Comparison of ENCODE assay signal across 1 cellular context in the genomic region with DNA sequence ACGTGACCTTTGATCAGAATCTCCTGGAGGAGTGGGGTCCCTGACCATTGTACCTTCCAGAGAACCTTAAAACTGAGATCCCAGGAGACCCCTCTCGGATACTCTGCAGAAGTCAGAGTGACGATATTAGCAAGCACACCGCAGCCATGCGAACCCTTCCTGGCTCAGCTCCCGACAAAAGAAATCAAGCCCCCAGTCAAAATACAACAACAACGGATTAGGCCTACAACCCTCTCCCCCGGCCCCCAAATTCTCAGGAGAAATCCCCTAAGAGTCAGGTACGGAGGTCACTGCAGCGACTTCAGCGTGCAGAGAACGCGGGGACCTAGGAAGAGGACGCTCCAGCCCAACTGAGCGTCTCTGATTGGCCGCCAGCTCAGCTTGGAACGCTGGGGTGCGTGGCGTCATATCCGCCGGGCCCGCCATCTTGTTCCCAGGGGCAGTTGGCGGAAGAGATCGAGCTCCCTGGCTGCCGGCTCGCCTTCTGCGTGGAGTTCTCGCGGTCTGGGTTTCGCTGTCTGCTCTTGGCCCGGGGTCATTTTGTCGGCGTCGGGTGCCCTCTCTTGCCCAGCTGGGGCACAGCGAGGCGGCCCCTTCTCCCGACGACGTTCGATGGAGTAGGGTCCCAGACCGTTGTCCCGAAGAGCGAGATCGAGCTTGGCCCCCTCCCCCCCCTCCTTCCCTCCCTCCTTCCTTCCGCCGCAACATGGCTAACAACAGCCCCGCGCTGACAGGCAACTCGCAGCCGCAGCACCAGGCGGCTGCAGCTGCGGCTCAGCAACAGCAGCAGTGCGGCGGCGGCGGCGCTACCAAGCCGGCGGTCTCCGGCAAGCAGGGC.
TF ChIP-seq lines count a peak whose summit lies in the region.

A gene with protein sequence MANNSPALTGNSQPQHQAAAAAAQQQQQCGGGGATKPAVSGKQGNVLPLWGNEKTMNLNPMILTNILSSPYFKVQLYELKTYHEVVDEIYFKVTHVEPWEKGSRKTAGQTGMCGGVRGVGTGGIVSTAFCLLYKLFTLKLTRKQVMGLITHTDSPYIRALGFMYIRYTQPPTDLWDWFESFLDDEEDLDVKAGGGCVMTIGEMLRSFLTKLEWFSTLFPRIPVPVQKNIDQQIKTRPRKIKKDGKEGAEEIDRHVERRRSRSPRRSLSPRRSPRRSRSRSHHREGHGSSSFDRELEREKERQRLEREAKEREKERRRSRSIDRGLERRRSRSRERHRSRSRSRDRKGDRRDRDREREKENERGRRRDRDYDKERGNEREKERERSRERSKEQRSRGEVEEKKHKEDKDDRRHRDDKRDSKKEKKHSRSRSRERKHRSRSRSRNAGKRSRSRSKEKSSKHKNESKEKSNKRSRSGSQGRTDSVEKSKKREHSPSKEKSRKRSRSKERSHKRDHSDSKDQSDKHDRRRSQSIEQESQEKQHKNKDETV (plus strand): TSS at position 425 of the 838 bp plus-strand sequence. CDS start 282 bp downstream, at position 707.

TF ChIP-seq in HepG2, 621 proteins besides CTCF, POLR2A, EP300 and RAD21 (continued from another document and continues in another):
- TF ChIP-seq, protein P1, sequence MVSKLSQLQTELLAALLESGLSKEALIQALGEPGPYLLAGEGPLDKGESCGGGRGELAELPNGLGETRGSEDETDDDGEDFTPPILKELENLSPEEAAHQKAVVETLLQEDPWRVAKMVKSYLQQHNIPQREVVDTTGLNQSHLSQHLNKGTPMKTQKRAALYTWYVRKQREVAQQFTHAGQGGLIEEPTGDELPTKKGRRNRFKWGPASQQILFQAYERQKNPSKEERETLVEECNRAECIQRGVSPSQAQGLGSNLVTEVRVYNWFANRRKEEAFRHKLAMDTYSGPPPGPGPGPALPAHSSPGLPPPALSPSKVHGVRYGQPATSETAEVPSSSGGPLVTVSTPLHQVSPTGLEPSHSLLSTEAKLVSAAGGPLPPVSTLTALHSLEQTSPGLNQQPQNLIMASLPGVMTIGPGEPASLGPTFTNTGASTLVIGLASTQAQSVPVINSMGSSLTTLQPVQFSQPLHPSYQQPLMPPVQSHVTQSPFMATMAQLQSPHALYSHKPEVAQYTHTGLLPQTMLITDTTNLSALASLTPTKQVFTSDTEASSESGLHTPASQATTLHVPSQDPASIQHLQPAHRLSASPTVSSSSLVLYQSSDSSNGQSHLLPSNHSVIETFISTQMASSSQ (IDR thresholded peaks at IDR 0.05; ENCODE audit: low read depth): no peak
- TF ChIP-seq, protein P1 (CRISPR knock-in tag; IDR thresholded peaks at IDR 0.05; ENCODE audit: borderline replicate concordance): peak; percentile 84; the same call in 1 of the 2 replicates
- TF ChIP-seq ONECUT2 (CRISPR knock-in tag; IDR thresholded peaks at IDR 0.05): peak; percentile 50; the same call in 1 of the 2 replicates
- TF ChIP-seq SP1 (IDR thresholded peaks at IDR 0.05): no peak
- TF ChIP-seq SP1 (CRISPR knock-in tag; IDR thresholded peaks at IDR 0.05): no peak
- TF ChIP-seq ASH2L (IDR thresholded peaks at IDR 0.05; ENCODE audit: insufficient read length, low read depth, low read length): peak; percentile 96
- no peak for TF ChIP-seq PAF1 (CRISPR knock-in tag; IDR thresholded peaks at IDR 0.05)
- TF ChIP-seq, protein P2, sequence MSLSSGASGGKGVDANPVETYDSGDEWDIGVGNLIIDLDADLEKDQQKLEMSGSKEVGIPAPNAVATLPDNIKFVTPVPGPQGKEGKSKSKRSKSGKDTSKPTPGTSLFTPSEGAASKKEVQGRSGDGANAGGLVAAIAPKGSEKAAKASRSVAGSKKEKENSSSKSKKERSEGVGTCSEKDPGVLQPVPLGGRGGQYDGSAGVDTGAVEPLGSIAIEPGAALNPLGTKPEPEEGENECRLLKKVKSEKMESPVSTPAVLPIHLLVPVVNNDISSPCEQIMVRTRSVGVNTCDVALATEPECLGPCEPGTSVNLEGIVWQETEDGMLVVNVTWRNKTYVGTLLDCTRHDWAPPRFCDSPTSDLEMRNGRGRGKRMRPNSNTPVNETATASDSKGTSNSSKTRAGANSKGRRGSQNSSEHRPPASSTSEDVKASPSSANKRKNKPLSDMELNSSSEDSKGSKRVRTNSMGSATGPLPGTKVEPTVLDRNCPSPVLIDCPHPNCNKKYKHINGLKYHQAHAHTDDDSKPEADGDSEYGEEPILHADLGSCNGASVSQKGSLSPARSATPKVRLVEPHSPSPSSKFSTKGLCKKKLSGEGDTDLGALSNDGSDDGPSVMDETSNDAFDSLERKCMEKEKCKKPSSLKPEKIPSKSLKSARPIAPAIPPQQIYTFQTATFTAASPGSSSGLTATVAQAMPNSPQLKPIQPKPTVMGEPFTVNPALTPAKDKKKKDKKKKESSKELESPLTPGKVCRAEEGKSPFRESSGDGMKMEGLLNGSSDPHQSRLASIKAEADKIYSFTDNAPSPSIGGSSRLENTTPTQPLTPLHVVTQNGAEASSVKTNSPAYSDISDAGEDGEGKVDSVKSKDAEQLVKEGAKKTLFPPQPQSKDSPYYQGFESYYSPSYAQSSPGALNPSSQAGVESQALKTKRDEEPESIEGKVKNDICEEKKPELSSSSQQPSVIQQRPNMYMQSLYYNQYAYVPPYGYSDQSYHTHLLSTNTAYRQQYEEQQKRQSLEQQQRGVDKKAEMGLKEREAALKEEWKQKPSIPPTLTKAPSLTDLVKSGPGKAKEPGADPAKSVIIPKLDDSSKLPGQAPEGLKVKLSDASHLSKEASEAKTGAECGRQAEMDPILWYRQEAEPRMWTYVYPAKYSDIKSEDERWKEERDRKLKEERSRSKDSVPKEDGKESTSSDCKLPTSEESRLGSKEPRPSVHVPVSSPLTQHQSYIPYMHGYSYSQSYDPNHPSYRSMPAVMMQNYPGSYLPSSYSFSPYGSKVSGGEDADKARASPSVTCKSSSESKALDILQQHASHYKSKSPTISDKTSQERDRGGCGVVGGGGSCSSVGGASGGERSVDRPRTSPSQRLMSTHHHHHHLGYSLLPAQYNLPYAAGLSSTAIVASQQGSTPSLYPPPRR (CRISPR knock-in tag; IDR thresholded peaks at IDR 0.05; ENCODE audit: borderline replicate concordance): no peak
- TF ChIP-seq ZSCAN12 (CRISPR knock-in tag; IDR thresholded peaks at IDR 0.05): no peak
- TF ChIP-seq BRD4 (CRISPR knock-in tag; IDR thresholded peaks at IDR 0.05): peak; percentile 86
- peak; percentile 67; the same call in 1 of the 2 replicates for TF ChIP-seq IRF2 (CRISPR knock-in tag; IDR thresholded peaks at IDR 0.05)
- TF ChIP-seq RFXAP (CRISPR knock-in tag; IDR thresholded peaks at IDR 0.05; ENCODE audit: borderline replicate concordance): no peak
- no peak for TF ChIP-seq ZFYVE20 (CRISPR knock-in tag; IDR thresholded peaks at IDR 0.05; ENCODE audit: borderline replicate concordance, low read depth)
- peak; percentile 91 for TF ChIP-seq ZNF564 (CRISPR knock-in tag; IDR thresholded peaks at IDR 0.05)
- TF ChIP-seq HOXA3 (CRISPR knock-in tag; IDR thresholded peaks at IDR 0.05): peak; percentile 99
- TF ChIP-seq SSRP1 (CRISPR knock-in tag; IDR thresholded peaks at IDR 0.05): no peak
- peak; percentile 72; the same call in 1 of the 2 replicates for TF ChIP-seq KDM5A (IDR thresholded peaks at IDR 0.05; ENCODE audit: borderline replicate concordance, low read length)
- no peak for TF ChIP-seq ZNF44 (CRISPR knock-in tag; IDR thresholded peaks at IDR 0.05)
- peak; percentile 50; the same call in 1 of the 2 replicates for TF ChIP-seq ZNF776 (CRISPR knock-in tag; IDR thresholded peaks at IDR 0.05)
- no peak; the same call in 1 of the 2 replicates for TF ChIP-seq ZSCAN25 (CRISPR knock-in tag; IDR thresholded peaks at IDR 0.05)
- peak; percentile 81 for TF ChIP-seq ZNF792 (CRISPR knock-in tag; IDR thresholded peaks at IDR 0.05)
- TF ChIP-seq, protein P3, sequence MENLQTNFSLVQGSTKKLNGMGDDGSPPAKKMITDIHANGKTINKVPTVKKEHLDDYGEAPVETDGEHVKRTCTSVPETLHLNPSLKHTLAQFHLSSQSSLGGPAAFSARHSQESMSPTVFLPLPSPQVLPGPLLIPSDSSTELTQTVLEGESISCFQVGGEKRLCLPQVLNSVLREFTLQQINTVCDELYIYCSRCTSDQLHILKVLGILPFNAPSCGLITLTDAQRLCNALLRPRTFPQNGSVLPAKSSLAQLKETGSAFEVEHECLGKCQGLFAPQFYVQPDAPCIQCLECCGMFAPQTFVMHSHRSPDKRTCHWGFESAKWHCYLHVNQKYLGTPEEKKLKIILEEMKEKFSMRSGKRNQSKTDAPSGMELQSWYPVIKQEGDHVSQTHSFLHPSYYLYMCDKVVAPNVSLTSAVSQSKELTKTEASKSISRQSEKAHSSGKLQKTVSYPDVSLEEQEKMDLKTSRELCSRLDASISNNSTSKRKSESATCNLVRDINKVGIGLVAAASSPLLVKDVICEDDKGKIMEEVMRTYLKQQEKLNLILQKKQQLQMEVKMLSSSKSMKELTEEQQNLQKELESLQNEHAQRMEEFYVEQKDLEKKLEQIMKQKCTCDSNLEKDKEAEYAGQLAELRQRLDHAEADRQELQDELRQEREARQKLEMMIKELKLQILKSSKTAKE (CRISPR knock-in tag; IDR thresholded peaks at IDR 0.05; ENCODE audit: borderline replicate concordance): no peak
- no peak for TF ChIP-seq RFX1 (IDR thresholded peaks at IDR 0.05)
- TF ChIP-seq CHD4 (IDR thresholded peaks at IDR 0.05; ENCODE audit: borderline replicate concordance, low read length): no peak
- no peak for TF ChIP-seq BCL6 (CRISPR knock-in tag; IDR thresholded peaks at IDR 0.05)
- no peak for TF ChIP-seq ZFP62 (CRISPR knock-in tag; IDR thresholded peaks at IDR 0.05)
- TF ChIP-seq, protein P4, sequence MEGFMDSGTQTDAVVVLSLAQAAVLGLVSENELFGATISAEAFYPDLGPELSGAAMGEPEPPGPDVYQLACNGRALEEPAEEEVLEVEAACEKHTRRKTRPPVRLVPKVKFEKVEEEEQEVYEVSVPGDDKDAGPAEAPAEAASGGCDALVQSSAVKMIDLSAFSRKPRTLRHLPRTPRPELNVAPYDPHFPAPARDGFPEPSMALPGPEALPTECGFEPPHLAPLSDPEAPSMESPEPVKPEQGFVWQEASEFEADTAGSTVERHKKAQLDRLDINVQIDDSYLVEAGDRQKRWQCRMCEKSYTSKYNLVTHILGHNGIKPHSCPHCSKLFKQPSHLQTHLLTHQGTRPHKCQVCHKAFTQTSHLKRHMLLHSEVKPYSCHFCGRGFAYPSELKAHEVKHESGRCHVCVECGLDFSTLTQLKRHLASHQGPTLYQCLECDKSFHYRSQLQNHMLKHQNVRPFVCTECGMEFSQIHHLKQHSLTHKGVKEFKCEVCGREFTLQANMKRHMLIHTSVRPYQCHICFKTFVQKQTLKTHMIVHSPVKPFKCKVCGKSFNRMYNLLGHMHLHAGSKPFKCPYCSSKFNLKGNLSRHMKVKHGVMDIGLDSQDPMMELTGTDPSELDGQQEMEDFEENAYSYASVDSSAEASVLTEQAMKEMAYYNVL (CRISPR knock-in tag; IDR thresholded peaks at IDR 0.05; ENCODE audit: borderline replicate concordance): peak; percentile 62
- TF ChIP-seq, protein P5, sequence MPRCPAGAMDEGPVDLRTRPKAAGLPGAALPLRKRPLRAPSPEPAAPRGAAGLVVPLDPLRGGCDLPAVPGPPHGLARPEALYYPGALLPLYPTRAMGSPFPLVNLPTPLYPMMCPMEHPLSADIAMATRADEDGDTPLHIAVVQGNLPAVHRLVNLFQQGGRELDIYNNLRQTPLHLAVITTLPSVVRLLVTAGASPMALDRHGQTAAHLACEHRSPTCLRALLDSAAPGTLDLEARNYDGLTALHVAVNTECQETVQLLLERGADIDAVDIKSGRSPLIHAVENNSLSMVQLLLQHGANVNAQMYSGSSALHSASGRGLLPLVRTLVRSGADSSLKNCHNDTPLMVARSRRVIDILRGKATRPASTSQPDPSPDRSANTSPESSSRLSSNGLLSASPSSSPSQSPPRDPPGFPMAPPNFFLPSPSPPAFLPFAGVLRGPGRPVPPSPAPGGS (CRISPR knock-in tag; IDR thresholded peaks at IDR 0.05): no peak
- TF ChIP-seq RELA (CRISPR knock-in tag; IDR thresholded peaks at IDR 0.05): no peak; the same call in 1 of the 2 replicates
- TF ChIP-seq ZNF256 (CRISPR knock-in tag; conservative IDR thresholded peaks at IDR 0.05): peak; percentile 85
- peak; percentile 89; the same call in 1 of the 2 replicates for TF ChIP-seq ZNF383 (CRISPR knock-in tag; IDR thresholded peaks at IDR 0.05; ENCODE audit: borderline replicate concordance)
- peak; percentile 93 for TF ChIP-seq ATF1 (CRISPR knock-in tag; IDR thresholded peaks at IDR 0.05)
- TF ChIP-seq ZNF251 (CRISPR knock-in tag; IDR thresholded peaks at IDR 0.05): no peak; the same call in 1 of the 2 replicates
- TF ChIP-seq SP4 (CRISPR knock-in tag; IDR thresholded peaks at IDR 0.05): no peak
- TF ChIP-seq, protein P6, sequence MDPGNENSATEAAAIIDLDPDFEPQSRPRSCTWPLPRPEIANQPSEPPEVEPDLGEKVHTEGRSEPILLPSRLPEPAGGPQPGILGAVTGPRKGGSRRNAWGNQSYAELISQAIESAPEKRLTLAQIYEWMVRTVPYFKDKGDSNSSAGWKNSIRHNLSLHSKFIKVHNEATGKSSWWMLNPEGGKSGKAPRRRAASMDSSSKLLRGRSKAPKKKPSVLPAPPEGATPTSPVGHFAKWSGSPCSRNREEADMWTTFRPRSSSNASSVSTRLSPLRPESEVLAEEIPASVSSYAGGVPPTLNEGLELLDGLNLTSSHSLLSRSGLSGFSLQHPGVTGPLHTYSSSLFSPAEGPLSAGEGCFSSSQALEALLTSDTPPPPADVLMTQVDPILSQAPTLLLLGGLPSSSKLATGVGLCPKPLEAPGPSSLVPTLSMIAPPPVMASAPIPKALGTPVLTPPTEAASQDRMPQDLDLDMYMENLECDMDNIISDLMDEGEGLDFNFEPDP (CRISPR knock-in tag; conservative IDR thresholded peaks at IDR 0.05): no peak
- TF ChIP-seq SYNCRIP (IDR thresholded peaks at IDR 0.05; ENCODE audit: insufficient read depth, low read depth, low read length): no peak
- TF ChIP-seq, protein P7, sequence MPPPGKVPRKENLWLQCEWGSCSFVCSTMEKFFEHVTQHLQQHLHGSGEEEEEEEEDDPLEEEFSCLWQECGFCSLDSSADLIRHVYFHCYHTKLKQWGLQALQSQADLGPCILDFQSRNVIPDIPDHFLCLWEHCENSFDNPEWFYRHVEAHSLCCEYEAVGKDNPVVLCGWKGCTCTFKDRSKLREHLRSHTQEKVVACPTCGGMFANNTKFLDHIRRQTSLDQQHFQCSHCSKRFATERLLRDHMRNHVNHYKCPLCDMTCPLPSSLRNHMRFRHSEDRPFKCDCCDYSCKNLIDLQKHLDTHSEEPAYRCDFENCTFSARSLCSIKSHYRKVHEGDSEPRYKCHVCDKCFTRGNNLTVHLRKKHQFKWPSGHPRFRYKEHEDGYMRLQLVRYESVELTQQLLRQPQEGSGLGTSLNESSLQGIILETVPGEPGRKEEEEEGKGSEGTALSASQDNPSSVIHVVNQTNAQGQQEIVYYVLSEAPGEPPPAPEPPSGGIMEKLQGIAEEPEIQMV (CRISPR knock-in tag; IDR thresholded peaks at IDR 0.05; ENCODE audit: low read depth): 0 out of 2 replicates have a peak, but pooled peaks have one; percentile 61
- TF ChIP-seq KAT8 (CRISPR knock-in tag; IDR thresholded peaks at IDR 0.05): peak; percentile 92
- no peak for TF ChIP-seq FOSL1 (CRISPR knock-in tag; IDR thresholded peaks at IDR 0.05; ENCODE audit: borderline replicate concordance)
